ENCODE assay signal across 1 cellular context in the genomic region with DNA sequence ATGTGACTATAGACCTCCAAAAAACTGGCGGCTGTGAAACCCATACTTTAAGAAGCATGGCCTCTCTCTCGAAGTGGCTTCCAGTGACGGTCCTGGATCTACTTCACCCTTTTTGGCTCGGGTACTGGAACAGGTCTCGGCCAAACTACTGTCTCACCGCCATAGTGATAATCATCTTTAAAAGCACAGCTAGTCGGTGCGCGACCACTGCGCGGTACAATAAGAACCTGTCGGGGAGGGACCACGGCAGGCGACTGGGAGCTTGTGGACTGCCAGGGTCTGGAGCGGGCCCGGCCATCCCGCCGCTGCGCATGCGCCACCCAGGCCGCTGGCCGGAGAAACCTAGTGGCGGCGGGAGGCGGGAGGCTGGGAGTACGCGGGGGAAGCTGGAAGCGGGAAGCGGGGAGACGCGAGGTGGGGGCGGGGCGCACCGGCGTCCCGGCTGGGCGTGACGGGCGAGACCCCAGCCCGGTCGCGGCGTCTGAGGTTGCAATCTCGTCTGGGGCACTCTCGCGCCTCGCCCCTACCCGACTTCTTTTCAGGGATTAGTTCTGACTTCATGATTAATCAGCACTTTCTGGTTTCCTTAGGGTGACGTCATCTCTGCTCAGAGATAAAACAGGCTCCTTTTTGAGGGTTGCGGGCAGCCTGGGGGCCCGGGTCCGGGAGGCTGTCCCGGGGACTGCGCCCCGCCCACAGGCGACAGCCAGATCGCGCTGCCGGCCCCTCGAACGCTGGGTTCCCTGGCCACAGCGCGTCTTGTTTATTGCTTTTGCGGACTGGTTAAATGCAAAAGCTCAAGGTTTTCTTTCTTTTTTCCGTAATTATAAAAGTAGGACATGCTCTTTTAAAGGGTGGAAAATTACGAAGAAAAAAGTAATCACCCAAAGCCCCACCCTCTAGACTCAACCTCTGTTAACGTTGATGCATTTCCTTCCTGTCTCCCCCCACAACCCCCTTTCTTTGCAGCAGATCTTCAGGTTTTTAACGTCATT.
TF ChIP-seq lines count a peak whose summit lies in the region.

No MANE protein-coding gene starts in this region.

TF ChIP-seq in K562, 482 proteins besides CTCF, POLR2A, EP300 and RAD21 (continued from another document and continues in another):
- TF ChIP-seq, protein P1, sequence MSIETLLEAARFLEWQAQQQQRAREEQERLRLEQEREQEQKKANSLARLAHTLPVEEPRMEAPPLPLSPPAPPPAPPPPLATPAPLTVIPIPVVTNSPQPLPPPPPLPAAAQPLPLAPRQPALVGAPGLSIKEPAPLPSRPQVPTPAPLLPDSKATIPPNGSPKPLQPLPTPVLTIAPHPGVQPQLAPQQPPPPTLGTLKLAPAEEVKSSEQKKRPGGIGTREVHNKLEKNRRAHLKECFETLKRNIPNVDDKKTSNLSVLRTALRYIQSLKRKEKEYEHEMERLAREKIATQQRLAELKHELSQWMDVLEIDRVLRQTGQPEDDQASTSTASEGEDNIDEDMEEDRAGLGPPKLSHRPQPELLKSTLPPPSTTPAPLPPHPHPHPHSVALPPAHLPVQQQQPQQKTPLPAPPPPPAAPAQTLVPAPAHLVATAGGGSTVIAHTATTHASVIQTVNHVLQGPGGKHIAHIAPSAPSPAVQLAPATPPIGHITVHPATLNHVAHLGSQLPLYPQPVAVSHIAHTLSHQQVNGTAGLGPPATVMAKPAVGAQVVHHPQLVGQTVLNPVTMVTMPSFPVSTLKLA (conservative IDR thresholded peaks at IDR 0.05): peak in 1 of 2 experiments; percentile 66; a peak in 2 of 4 replicates
- no peak for TF ChIP-seq BRCA1 (IDR thresholded peaks at IDR 0.05)
- no peak for TF ChIP-seq BRCA1 (CRISPR knock-in tag; IDR thresholded peaks at IDR 0.05)
- TF ChIP-seq PCBP2 (IDR thresholded peaks at IDR 0.05; ENCODE audit: low read depth, low read length, poor library complexity, severe bottlenecking): no peak
- TF ChIP-seq, protein P2, sequence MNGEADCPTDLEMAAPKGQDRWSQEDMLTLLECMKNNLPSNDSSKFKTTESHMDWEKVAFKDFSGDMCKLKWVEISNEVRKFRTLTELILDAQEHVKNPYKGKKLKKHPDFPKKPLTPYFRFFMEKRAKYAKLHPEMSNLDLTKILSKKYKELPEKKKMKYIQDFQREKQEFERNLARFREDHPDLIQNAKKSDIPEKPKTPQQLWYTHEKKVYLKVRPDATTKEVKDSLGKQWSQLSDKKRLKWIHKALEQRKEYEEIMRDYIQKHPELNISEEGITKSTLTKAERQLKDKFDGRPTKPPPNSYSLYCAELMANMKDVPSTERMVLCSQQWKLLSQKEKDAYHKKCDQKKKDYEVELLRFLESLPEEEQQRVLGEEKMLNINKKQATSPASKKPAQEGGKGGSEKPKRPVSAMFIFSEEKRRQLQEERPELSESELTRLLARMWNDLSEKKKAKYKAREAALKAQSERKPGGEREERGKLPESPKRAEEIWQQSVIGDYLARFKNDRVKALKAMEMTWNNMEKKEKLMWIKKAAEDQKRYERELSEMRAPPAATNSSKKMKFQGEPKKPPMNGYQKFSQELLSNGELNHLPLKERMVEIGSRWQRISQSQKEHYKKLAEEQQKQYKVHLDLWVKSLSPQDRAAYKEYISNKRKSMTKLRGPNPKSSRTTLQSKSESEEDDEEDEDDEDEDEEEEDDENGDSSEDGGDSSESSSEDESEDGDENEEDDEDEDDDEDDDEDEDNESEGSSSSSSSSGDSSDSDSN (IDR thresholded peaks at IDR 0.05; ENCODE audit: borderline replicate concordance in 1 of 2, low read depth in 2 of 2, low read length in 2 of 2): no peak
- TF ChIP-seq, protein P3, sequence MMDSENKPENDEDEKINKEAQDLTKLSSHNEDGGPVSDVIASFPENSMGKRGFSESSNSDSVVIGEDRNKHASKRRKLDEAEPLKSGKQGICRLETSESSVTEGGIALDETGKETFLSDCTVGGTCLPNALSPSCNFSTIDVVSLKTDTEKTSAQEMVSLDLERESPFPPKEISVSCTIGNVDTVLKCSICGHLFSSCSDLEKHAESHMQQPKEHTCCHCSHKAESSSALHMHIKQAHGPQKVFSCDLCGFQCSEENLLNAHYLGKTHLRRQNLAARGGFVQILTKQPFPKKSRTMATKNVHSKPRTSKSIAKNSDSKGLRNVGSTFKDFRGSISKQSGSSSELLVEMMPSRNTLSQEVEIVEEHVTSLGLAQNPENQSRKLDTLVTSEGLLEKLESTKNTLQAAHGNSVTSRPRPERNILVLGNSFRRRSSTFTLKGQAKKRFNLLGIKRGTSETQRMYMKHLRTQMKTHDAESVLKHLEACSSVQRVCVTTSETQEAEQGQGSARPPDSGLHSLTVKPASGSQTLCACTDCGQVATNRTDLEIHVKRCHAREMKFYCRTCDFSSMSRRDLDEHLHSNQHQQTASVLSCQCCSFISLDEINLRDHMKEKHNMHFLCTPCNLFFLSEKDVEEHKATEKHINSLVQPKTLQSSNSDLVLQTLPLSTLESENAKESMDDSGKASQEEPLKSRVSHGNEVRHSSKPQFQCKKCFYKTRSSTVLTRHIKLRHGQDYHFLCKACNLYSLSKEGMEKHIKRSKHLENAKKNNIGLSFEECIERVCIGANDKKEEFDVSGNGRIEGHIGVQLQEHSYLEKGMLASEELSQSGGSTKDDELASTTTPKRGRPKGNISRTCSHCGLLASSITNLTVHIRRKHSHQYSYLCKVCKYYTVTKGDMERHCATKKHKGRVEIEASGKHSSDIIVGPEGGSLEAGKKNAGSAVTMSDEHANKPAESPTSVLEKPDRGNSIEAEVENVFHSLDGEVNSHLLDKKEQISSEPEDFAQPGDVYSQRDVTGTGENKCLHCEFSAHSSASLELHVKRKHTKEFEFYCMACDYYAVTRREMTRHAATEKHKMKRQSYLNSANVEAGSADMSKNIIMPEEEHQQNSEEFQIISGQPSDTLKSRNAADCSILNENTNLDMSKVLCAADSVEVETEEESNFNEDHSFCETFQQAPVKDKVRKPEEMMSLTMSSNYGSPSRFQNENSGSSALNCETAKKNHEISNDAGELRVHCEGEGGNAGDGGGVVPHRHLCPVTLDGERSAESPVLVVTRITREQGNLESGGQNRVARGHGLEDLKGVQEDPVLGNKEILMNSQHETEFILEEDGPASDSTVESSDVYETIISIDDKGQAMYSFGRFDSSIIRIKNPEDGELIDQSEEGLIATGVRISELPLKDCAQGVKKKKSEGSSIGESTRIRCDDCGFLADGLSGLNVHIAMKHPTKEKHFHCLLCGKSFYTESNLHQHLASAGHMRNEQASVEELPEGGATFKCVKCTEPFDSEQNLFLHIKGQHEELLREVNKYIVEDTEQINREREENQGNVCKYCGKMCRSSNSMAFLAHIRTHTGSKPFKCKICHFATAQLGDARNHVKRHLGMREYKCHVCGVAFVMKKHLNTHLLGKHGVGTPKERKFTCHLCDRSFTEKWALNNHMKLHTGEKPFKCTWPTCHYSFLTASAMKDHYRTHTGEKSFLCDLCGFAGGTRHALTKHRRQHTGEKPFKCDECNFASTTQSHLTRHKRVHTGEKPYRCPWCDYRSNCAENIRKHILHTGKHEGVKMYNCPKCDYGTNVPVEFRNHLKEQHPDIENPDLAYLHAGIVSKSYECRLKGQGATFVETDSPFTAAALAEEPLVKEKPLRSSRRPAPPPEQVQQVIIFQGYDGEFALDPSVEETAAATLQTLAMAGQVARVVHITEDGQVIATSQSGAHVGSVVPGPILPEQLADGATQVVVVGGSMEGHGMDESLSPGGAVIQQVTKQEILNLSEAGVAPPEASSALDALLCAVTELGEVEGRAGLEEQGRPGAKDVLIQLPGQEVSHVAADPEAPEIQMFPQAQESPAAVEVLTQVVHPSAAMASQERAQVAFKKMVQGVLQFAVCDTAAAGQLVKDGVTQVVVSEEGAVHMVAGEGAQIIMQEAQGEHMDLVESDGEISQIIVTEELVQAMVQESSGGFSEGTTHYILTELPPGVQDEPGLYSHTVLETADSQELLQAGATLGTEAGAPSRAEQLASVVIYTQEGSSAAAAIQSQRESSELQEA (IDR thresholded peaks at IDR 0.05; ENCODE audit: low read depth): no peak
- peak; percentile 67 for TF ChIP-seq SMARCE1 (IDR thresholded peaks at IDR 0.05)
- peak; percentile 34 for TF ChIP-seq ASH1L (IDR thresholded peaks at IDR 0.05; ENCODE audit: borderline replicate concordance, low read depth, partially characterized antibody)
- TF ChIP-seq DACH1 (IDR thresholded peaks at IDR 0.05; ENCODE audit: partially characterized antibody): peak; percentile 24
- peak; percentile 98 to 99 for TF ChIP-seq NRF1 (conservative IDR thresholded peaks at IDR 0.05 in 1 of 2, IDR thresholded peaks at IDR 0.05 in 1 of 2)
- TF ChIP-seq PRPF4 (IDR thresholded peaks at IDR 0.05; ENCODE audit: insufficient read depth, low read depth, low read length, poor library complexity, severe bottlenecking): no peak
- TF ChIP-seq ZNF217 (CRISPR knock-in tag; IDR thresholded peaks at IDR 0.05): no peak
- no peak for TF ChIP-seq DIDO1 (tag; IDR thresholded peaks at IDR 0.05; ENCODE audit: low read depth)
- TF ChIP-seq ZNF586 (CRISPR knock-in tag; conservative IDR thresholded peaks at IDR 0.05): no peak
- no peak for TF ChIP-seq MEF2D (tag; conservative IDR thresholded peaks at IDR 0.05; ENCODE audit: low read depth)
- TF ChIP-seq CBX1 (IDR thresholded peaks at IDR 0.05; ENCODE audit: low read depth): no peak
- TF ChIP-seq HMGN3 (IDR thresholded peaks at IDR 0.05; ENCODE audit: borderline replicate concordance, extremely low read depth, insufficient read length, low read depth, low read length): peak; percentile 90
- no peak for TF ChIP-seq GABPB1 (CRISPR knock-in tag; IDR thresholded peaks at IDR 0.05)
- TF ChIP-seq SAFB2 (IDR thresholded peaks at IDR 0.05; ENCODE audit: borderline replicate concordance, low read depth, low read length, severe bottlenecking): no peak
- TF ChIP-seq FOXK2 (conservative IDR thresholded peaks at IDR 0.05 in 1 of 2, IDR thresholded peaks at IDR 0.05 in 1 of 2; ENCODE audit: low read depth in 2 of 2): peak in 1 of 2 experiments; percentile 11; a peak in 1 of 4 replicates
- peak; percentile 90; the same call in 1 of the 2 replicates for TF ChIP-seq BACH1 (tag; IDR thresholded peaks at IDR 0.05)
- TF ChIP-seq, protein P4, sequence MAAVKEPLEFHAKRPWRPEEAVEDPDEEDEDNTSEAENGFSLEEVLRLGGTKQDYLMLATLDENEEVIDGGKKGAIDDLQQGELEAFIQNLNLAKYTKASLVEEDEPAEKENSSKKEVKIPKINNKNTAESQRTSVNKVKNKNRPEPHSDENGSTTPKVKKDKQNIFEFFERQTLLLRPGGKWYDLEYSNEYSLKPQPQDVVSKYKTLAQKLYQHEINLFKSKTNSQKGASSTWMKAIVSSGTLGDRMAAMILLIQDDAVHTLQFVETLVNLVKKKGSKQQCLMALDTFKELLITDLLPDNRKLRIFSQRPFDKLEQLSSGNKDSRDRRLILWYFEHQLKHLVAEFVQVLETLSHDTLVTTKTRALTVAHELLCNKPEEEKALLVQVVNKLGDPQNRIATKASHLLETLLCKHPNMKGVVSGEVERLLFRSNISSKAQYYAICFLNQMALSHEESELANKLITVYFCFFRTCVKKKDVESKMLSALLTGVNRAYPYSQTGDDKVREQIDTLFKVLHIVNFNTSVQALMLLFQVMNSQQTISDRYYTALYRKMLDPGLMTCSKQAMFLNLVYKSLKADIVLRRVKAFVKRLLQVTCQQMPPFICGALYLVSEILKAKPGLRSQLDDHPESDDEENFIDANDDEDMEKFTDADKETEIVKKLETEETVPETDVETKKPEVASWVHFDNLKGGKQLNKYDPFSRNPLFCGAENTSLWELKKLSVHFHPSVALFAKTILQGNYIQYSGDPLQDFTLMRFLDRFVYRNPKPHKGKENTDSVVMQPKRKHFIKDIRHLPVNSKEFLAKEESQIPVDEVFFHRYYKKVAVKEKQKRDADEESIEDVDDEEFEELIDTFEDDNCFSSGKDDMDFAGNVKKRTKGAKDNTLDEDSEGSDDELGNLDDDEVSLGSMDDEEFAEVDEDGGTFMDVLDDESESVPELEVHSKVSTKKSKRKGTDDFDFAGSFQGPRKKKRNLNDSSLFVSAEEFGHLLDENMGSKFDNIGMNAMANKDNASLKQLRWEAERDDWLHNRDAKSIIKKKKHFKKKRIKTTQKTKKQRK (IDR thresholded peaks at IDR 0.05; ENCODE audit: borderline replicate concordance, low read depth, low read length): no peak
- TF ChIP-seq TCF7L2 (IDR thresholded peaks at IDR 0.05; ENCODE audit: low read depth, low read length): no peak
- TF ChIP-seq, protein P5, sequence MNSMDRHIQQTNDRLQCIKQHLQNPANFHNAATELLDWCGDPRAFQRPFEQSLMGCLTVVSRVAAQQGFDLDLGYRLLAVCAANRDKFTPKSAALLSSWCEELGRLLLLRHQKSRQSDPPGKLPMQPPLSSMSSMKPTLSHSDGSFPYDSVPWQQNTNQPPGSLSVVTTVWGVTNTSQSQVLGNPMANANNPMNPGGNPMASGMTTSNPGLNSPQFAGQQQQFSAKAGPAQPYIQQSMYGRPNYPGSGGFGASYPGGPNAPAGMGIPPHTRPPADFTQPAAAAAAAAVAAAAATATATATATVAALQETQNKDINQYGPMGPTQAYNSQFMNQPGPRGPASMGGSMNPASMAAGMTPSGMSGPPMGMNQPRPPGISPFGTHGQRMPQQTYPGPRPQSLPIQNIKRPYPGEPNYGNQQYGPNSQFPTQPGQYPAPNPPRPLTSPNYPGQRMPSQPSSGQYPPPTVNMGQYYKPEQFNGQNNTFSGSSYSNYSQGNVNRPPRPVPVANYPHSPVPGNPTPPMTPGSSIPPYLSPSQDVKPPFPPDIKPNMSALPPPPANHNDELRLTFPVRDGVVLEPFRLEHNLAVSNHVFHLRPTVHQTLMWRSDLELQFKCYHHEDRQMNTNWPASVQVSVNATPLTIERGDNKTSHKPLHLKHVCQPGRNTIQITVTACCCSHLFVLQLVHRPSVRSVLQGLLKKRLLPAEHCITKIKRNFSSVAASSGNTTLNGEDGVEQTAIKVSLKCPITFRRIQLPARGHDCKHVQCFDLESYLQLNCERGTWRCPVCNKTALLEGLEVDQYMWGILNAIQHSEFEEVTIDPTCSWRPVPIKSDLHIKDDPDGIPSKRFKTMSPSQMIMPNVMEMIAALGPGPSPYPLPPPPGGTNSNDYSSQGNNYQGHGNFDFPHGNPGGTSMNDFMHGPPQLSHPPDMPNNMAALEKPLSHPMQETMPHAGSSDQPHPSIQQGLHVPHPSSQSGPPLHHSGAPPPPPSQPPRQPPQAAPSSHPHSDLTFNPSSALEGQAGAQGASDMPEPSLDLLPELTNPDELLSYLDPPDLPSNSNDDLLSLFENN (IDR thresholded peaks at IDR 0.05; ENCODE audit: low read depth in 2 of 2, low read length in 2 of 2): peak in 1 of 2 experiments; percentile 47; a peak in 1 of 4 replicates
- 0 out of 2 replicates have a peak, but pooled peaks have one; percentile 47 for TF ChIP-seq GATAD2A (IDR thresholded peaks at IDR 0.05)
- TF ChIP-seq TRIM24 (IDR thresholded peaks at IDR 0.05): peak in 1 of 2 experiments; percentile 71; a peak in 3 of 4 replicates
- no peak for TF ChIP-seq FOS (IDR thresholded peaks at IDR 0.05; ENCODE audit: extremely low read depth, insufficient read length)
- TF ChIP-seq CAMTA2 (CRISPR knock-in tag; conservative IDR thresholded peaks at IDR 0.05): no peak
- TF ChIP-seq, protein P6, sequence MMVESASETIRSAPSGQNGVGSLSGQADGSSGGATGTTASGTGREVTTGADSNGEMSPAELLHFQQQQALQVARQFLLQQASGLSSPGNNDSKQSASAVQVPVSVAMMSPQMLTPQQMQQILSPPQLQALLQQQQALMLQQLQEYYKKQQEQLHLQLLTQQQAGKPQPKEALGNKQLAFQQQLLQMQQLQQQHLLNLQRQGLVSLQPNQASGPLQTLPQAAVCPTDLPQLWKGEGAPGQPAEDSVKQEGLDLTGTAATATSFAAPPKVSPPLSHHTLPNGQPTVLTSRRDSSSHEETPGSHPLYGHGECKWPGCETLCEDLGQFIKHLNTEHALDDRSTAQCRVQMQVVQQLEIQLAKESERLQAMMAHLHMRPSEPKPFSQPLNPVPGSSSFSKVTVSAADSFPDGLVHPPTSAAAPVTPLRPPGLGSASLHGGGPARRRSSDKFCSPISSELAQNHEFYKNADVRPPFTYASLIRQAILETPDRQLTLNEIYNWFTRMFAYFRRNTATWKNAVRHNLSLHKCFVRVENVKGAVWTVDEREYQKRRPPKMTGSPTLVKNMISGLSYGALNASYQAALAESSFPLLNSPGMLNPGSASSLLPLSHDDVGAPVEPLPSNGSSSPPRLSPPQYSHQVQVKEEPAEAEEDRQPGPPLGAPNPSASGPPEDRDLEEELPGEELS (CRISPR knock-in tag; IDR thresholded peaks at IDR 0.05; ENCODE audit: borderline replicate concordance): 0 out of 2 replicates have a peak, but pooled peaks have one; percentile 19
